24 cellular contexts compared by ENCODE assay signal in the genomic region with DNA sequence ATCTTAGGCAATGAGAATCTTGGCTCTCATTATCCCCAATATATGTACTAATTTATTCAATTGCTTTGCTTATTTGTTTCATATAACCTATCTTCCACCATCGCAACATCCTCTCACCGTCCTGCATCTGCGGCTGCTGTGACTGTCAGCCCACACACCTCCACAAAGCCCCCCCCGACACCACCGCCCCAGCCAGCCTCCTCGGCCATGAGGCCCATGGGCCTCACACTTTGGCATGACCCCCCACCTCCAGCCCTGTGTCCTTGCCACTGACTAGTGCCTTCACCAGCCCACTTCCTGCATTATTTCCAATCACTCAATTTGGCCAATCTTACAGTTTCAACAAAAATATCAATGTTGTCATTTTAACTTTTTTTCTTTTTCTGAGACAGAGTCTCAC.
"Had no signal": no experiment of that assay in that cellular context is flagged by ENCODE, and none has a peak within 500 bp of the region (broad histone marks: within the 10 kb centered on the region; RNA-seq: fewer than 3 reads in every experiment).

No MANE protein-coding gene starts in this region.

- H3K27ac ChIP-seq: left lung, lower lobe of right lung, ovary, skin epidermis, tibial nerve, uterus had no signal

- H3K4me1 ChIP-seq: tibial nerve, uterus had no signal

- H3K36me3 Mint-ChIP-seq: mesothelial cell of epicardium; naive B cell; natural killer cell; stimulated activated naive B cell treated with anti-CD40 and anti-IgM and Interleukin-4, amounts not matched to agents 10 μg/mL and 1 μg/mL and 100 μg/mL, for 72 hours; type B pancreatic cell had no signal

- H3K4me3 Mint-ChIP-seq: memory B cell; mesothelial cell of epicardium; naive B cell; natural killer cell; stimulated activated naive B cell treated with anti-CD40 and anti-IgM and Interleukin-4, amounts not matched to agents 10 μg/mL and 1 μg/mL and 100 μg/mL, for 72 hours; stimulated activated naive CD8-positive, alpha-beta T cell treated with anti-CD3 and anti-CD28 coated beads, Interleukin-15, Interleukin-2, amounts not matched to agents 100 ng/mL and 50 ng/mL, for 24 hours; type B pancreatic cell had no signal

- DNase-seq: hippocampal formation; kidney glomerular epithelial cell; left cardiac atrium; left lung; lower lobe of right lung; naive B cell; natural killer cell; ovary; right cardiac atrium; stimulated activated CD4-positive, alpha-beta T cell treated with anti-CD3 and anti-CD28 coated beads, Interleukin-12 subunit alpha, Interleukin-12 subunit beta, amount 100 ng/mL, for 4 hours; stimulated activated CD4-positive, alpha-beta T cell treated with anti-CD3 and anti-CD28 coated beads, Interleukin-15, amount 100 ng/mL, for 24 hours; stimulated activated CD4-positive, alpha-beta T cell treated with anti-CD3 and anti-CD28 coated beads, Interleukin-2, amount 100 ng/mL, for 24 hours; stimulated activated CD4-positive, alpha-beta T cell treated with anti-CD3 and anti-CD28 coated beads, Interleukin-4, amount 100 ng/mL, for 1 hour; stimulated activated naive B cell treated with anti-CD40 and anti-IgM and Interleukin-4, amounts not matched to agents 10 μg/mL and 1 μg/mL and 100 μg/mL, for 72 hours; substantia nigra; uterus had no signal

- H3K27me3 Mint-ChIP-seq: memory B cell had no signal

- H3K36me3 ChIP-seq: left lung, lower lobe of right lung, ovary, tibial nerve, uterus had no signal

- H3K4me3 ChIP-seq: left lung, lower lobe of right lung, ovary, skin epidermis, tibial nerve, uterus had no signal

- H3K9me3 Mint-ChIP-seq: stimulated activated naive CD8-positive, alpha-beta T cell treated with anti-CD3 and anti-CD28 coated beads, Interleukin-15, Interleukin-2, amounts not matched to agents 100 ng/mL and 50 ng/mL, for 24 hours; type B pancreatic cell had no signal

- H3K4me1 Mint-ChIP-seq: memory B cell; mesothelial cell of epicardium; naive B cell; stimulated activated naive B cell treated with anti-CD40 and anti-IgM and Interleukin-4, amounts not matched to agents 10 μg/mL and 1 μg/mL and 100 μg/mL, for 72 hours had no signal

- ATAC-seq: left cardiac atrium; left lung; lower lobe of right lung; natural killer cell; right cardiac atrium; sciatic nerve; stimulated activated naive B cell treated with anti-CD40 and anti-IgM and Interleukin-4, amounts not matched to agents 10 μg/mL and 1 μg/mL and 100 μg/mL, for 72 hours had no signal

- H3K27ac Mint-ChIP-seq: memory B cell; mesothelial cell of epicardium; naive B cell; progenitor cell of endocrine pancreas; stimulated activated naive B cell treated with anti-CD40 and anti-IgM and Interleukin-4, amounts not matched to agents 10 μg/mL and 1 μg/mL and 100 μg/mL, for 72 hours; stimulated activated naive CD8-positive, alpha-beta T cell treated with anti-CD3 and anti-CD28 coated beads, Interleukin-15, Interleukin-2, amounts not matched to agents 100 ng/mL and 50 ng/mL, for 24 hours; type B pancreatic cell had no signal

- H3K9me3 ChIP-seq: left lung, lower lobe of right lung, ovary, tibial nerve, uterus had no signal

- H3K27me3 ChIP-seq: left lung, ovary, tibial nerve, uterus had no signal
